9 cellular contexts compared by ENCODE assay signal in the genomic region with DNA sequence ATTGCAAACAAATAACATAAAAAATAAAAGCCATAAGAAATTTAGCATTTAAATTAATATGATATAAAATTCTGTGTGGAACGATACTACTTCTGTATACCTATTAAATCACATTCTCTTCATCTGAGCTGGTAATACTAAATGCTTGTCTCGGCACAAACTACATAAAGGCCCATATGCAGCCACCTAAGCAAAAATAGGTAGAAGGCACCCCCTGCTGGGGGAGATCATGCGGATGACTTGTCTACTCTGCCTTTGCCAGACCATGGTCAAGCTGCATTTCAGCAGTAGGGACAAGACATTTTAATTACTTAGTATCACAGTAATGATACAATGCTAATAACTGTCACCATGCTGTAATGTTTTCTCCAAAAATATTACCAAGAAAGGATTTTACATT.
DNase-seq lines count a peak whose midpoint lies in the region; ATAC-seq and TF ChIP-seq lines count a peak whose summit lies in the region.
"Had no signal": no experiment of that assay in that cellular context is flagged by ENCODE, and none has a peak within 500 bp of the region (broad histone marks: within the 10 kb centered on the region; RNA-seq: fewer than 3 reads in every experiment).

No MANE protein-coding gene starts in this region.

- H3K4me3 ChIP-seq in HL-60 (replicated peaks; ENCODE audit: insufficient read depth, low read length) (no peak overlapping the region), aorta (ENCODE audit: low read length in 2 of 2) (no peak overlapping the region)

- no peaks in the 10 kb centered on the region for H3K4me1 ChIP-seq in aorta (ENCODE audit: control insufficient read depth in 1 of 2, insufficient read depth in 2 of 2, low read length in 2 of 2)

- no peaks in the 10 kb centered on the region for H3K9me3 ChIP-seq in aorta (ENCODE audit: control insufficient read depth, low read length)

- H3K27me3 ChIP-seq in HL-60 (ENCODE audit: insufficient read depth, poor library complexity, severe bottlenecking) = no peaks in the 10 kb centered on the region
- no peaks in the 10 kb centered on the region for H3K27me3 ChIP-seq in aorta (ENCODE audit: control insufficient read depth in 1 of 2, insufficient read depth in 2 of 2, low read length in 1 of 2)

- no peaks in the 10 kb centered on the region for H3K4me1 Mint-ChIP-seq in mesothelial cell of epicardium
- H3K4me1 Mint-ChIP-seq: B cell had no signal

- H3K9me3 Mint-ChIP-seq in mesothelial cell of epicardium = no peaks in the 10 kb centered on the region

- ATAC-seq in aorta (ENCODE audit: low FRiP score) (no peak), HG03108 (IDR thresholded peaks at IDR 0.05; ENCODE audit: unreplicated experiment) (no peak)

- peak; percentile 24 for TF ChIP-seq CTCF in HL-60 (IDR thresholded peaks at IDR 0.05; ENCODE audit: insufficient read depth, low read length)
- TF ChIP-seq CTCF in mesothelial cell of epicardium (IDR thresholded peaks at IDR 0.05; ENCODE audit: unreplicated experiment) = peak; percentile 68

- H3K27ac Mint-ChIP-seq in mesothelial cell of epicardium = no peak overlapping the region
- H3K27ac Mint-ChIP-seq: B cell had no signal

- intact Hi-C loops in aorta (cut with DNase I) = loop anchor here in 1 of 2 donors (2.0 kb wide), 1 partner anchor 35 kb away; no protein-coding TSS in a partner anchor

- H3K36me3 Mint-ChIP-seq in mesothelial cell of epicardium = no peaks in the 10 kb centered on the region

- no peak overlapping the region for H3K4me3 Mint-ChIP-seq in mesothelial cell of epicardium
- H3K4me3 Mint-ChIP-seq: B cell had no signal

- 32 to 34% methylated on average over 3 of the region's 3 CpGs for WGBS in aorta, 2 donors

- H3K27ac ChIP-seq in HL-60 (replicated peaks) = no peak overlapping the region
- no peak overlapping the region for H3K27ac ChIP-seq in aorta (ENCODE audit: low read depth in 1 of 2, low read length in 2 of 2)

- peaks cover 7% of the 10 kb centered on the region for H3K27me3 Mint-ChIP-seq in mesothelial cell of epicardium (ENCODE audit: low read depth)
- H3K27me3 Mint-ChIP-seq: B cell had no signal

- H3K36me3 ChIP-seq in aorta (ENCODE audit: control insufficient read depth in 1 of 2, insufficient read depth in 2 of 2, low read length in 1 of 2) = no peaks in the 10 kb centered on the region

- DNase-seq in activated CD4-positive, alpha-beta T cell treated with anti-CD3 and anti-CD28 coated beads for 48 hours = peak; percentile 9
- no peak for DNase-seq in activated CD4-positive, alpha-beta T cell treated with anti-CD3 and anti-CD28 coated beads, Interleukin-2, amount 50 U/mL, for 1 hour
- DNase-seq in HL-60 (ENCODE audit: low read depth in 1 of 2, low spot score in 1 of 2) (peak in 1 of 2 experiments; percentile 70), NCI-H82 treated with DMSO at 0.1 percent for 48 hours (lab: John Stamatoyannopoulos, UW; ENCODE audit: unreplicated experiment) (peak; percentile 58), dermis blood vessel endothelial cell (peak; percentile 11), mesothelial cell of epicardium (ENCODE audit: low spot score in 2 of 2, unreplicated experiment in 2 of 2) (peak; percentile 32 to 82), aorta (no peak)

Comparison
In these comparisons a context has a peak if more than half of its experiments do, and no peak if none do; other contexts are left out.
1. DNase-seq: peak in activated CD4-positive, alpha-beta T cell treated with anti-CD3 and anti-CD28 coated beads for 48 hours (single experiment), NCI-H82 treated with DMSO at 0.1 percent for 48 hours (single experiment), dermis blood vessel endothelial cell (single experiment) and mesothelial cell of epicardium (2 of 2); none in activated CD4-positive, alpha-beta T cell treated with anti-CD3 and anti-CD28 coated beads, Interleukin-2, amount 50 U/mL, for 1 hour (single experiment) and aorta (0 of 2).